Comparison of ENCODE assay signal across 13 cellular contexts in genomic region chr13:20190481-20191310, GRCh38. TPM values are rescaled to one million over a fixed set of nuclear protein-coding genes. Genes with fewer than 3 reads are reported as not detected.
DNase-seq lines count a peak whose midpoint lies in the region; TF ChIP-seq lines count a peak whose summit lies in the region.
"Had no signal": no experiment of that assay in that cellular context is flagged by ENCODE, and none has a peak within 500 bp of the region (broad histone marks: within the 10 kb centered on the region; RNA-seq: fewer than 3 reads in every experiment).

No MANE protein-coding gene starts in this region.

- POLR2A ChIA-PET in PC-9 (lab: Charles Lee; ENCODE audit: unreplicated experiment): interaction anchor here (0.6 kb wide), 1 partner anchor 180 kb away, joined by 10 read pairs; no protein-coding TSS in a partner anchor

- intact Hi-C loops in PC-9 (cut with micrococcal nuclease; ENCODE audit: unreplicated experiment): loop anchor here (10.0 kb wide), 1 partner anchor 734 kb away; no protein-coding TSS in a partner anchor

- H3K27ac ChIP-seq in PC-9 (no peak overlapping the region), esophagus (ENCODE audit: low read depth in 2 of 2, low read length in 1 of 2) (peak overlapping the region; percentile 81 to 87)
- H3K27ac ChIP-seq: adrenal gland had no signal

- peak overlapping the region; percentile 85 for H3K4me2 ChIP-seq in PC-9

- TF ChIP-seq CTCF in PC-9 (conservative IDR thresholded peaks at IDR 0.05): no peak

- BruUV-seq in PC-9 (replicated peaks; lab: Mats Ljungman, UMichigan): no TSS peak

- peak; percentile 87 for DNase-seq in Daoy (ENCODE audit: low read depth)
- no peak for DNase-seq in PC-9
- DNase-seq in non-pigmented ciliary epithelial cell (ENCODE audit: low read depth): peak; percentile 50
- DNase-seq in NCI-H1417 (lab: John Stamatoyannopoulos, UW): no peak
- no peak for DNase-seq in midbrain (lab: John Stamatoyannopoulos, UW)
- DNase-seq in stimulated activated naive CD4-positive, alpha-beta T cell treated with Interleukin-2 at 50 U/mL for 16 hours (lab: John Stamatoyannopoulos, UW): no peak
- no peak for DNase-seq in cerebellum (ENCODE audit: low spot score)
- DNase-seq: adrenal gland; CD4-positive, alpha-beta memory T cell; NK-92 treated with Interleukin-12 subunit alpha and Interleukin-12 subunit beta, amount 100 ng/mL, for 24 hours; T-helper 2 cell had no signal

- WGBS in esophagus, 2 donors: 65 to 72% methylated on average over 16 of the region's 16 CpGs

- peaks cover 13% of the 10 kb centered on the region; the same call in 1 of the 2 replicates for H3K79me2 ChIP-seq in PC-9 (ENCODE audit: low read depth)

- no peak overlapping the region for H2AFZ ChIP-seq in PC-9

- H3K36me3 ChIP-seq in PC-9 (ENCODE audit: low read depth): peaks cover 11% of the 10 kb centered on the region; the same call in 1 of the 2 replicates
- peaks cover 0 to 9% of the 10 kb centered on the region in 2 donors for H3K36me3 ChIP-seq in esophagus (ENCODE audit: control insufficient read depth in 2 of 2, insufficient read depth in 2 of 2, low read length in 1 of 2)
- H3K36me3 ChIP-seq: adrenal gland had no signal

- no peaks in the 10 kb centered on the region for H3K9me2 ChIP-seq in PC-9 (ENCODE audit: insufficient read depth)

- CTCF ChIA-PET in PC-9 (lab: Charles Lee): interaction anchor here (0.7 kb wide), 1 partner anchor 16 kb away, joined by 3 read pairs; no protein-coding TSS in a partner anchor

- H3K4me3 ChIP-seq in PC-9: peak overlapping the region; percentile 70
- H3K4me3 ChIP-seq in esophagus (ENCODE audit: low read depth in 1 of 2, low read length in 2 of 2): peak overlapping the region; percentile 60 to 66
- H3K4me3 ChIP-seq: adrenal gland had no signal

- H4K20me1 ChIP-seq in PC-9 (ENCODE audit: insufficient read depth): no peaks in the 10 kb centered on the region; the same call in 1 of the 2 replicates

- no peaks in the 10 kb centered on the region for H3K9me3 ChIP-seq in PC-9 (ENCODE audit: insufficient read depth, low read depth)
- no peaks in the 10 kb centered on the region for H3K9me3 ChIP-seq in esophagus (ENCODE audit: control insufficient read depth in 2 of 2, insufficient read depth in 1 of 2, low read depth in 1 of 2, low read length in 1 of 2)
- H3K9me3 ChIP-seq: adrenal gland had no signal

- no peaks in the 10 kb centered on the region for H3K27me3 ChIP-seq in PC-9 (ENCODE audit: insufficient read depth, low read depth)
- peaks cover 0 to 2% of the 10 kb centered on the region in 2 donors for H3K27me3 ChIP-seq in esophagus (ENCODE audit: control insufficient read depth in 1 of 2, insufficient read depth in 2 of 2, low read length in 2 of 2)

- H3F3A ChIP-seq in PC-9 (ENCODE audit: insufficient read depth, low read depth): peaks cover 16% of the 10 kb centered on the region; the same call in 1 of the 2 replicates

- H3K4me1 ChIP-seq in PC-9 (replicated peaks; ENCODE audit: insufficient read depth): peaks cover 19% of the 10 kb centered on the region
- peaks cover 0 to 2% of the 10 kb centered on the region in 2 donors for H3K4me1 ChIP-seq in esophagus (ENCODE audit: control insufficient read depth in 2 of 2, insufficient read depth in 2 of 2, low read length in 1 of 2)

RNA-seq across cellular contexts. Expression of gene GJB2, which starts 2.0 kb away (rescaled TPM):
- total RNA-seq in Daoy (2014; rRNA removed; shearing (Covaris generic)): 0.77 and 5.3 TPM in 2 replicates
- total RNA-seq in PC-9 (2021): 4.2 and 5.5 TPM in 2 replicates
- 100 to 1,000 TPM; 859 to 986 TPM for polyA plus RNA-seq in esophagus
- 3.6 TPM for total RNA-seq in cerebellum
- total RNA-seq: CD4-positive, alpha-beta memory T cell had no signal
- polyA plus RNA-seq: CD4-positive, alpha-beta memory T cell; neural cell had no signal

RNA-seq across cellular contexts. Expression of gene GJA3, which starts 29.8 kb away (rescaled TPM):
- 0.89 and 1.4 TPM in 2 replicates for total RNA-seq in Daoy (2014; rRNA removed; shearing (Covaris generic))
- 0.15 TPM in 1 of 2 replicates, not detected in the other for total RNA-seq in PC-9 (2021)
- under 1 TPM; 0.22 to 0.75 TPM for polyA plus RNA-seq in esophagus
- total RNA-seq in cerebellum: 0.27 TPM
- total RNA-seq: adrenal gland had no signal
- polyA plus RNA-seq: CD4-positive, alpha-beta memory T cell; neural cell had no signal

RNA-seq across cellular contexts. Expression of gene GJB6, which starts 41.4 kb away (rescaled TPM):
- total RNA-seq in Daoy (2014; rRNA removed; shearing (Covaris generic)): not detected in 2 replicates
- total RNA-seq in PC-9 (2021) (not detected in 2 replicates), cerebellum (3.0 TPM)
- 100 to 1,000 TPM; 230 to 294 TPM for polyA plus RNA-seq in esophagus
- polyA plus RNA-seq: CD4-positive, alpha-beta memory T cell; neural cell had no signal

Comparison
In these comparisons a context has a peak if more than half of its experiments do, and no peak if none do; other contexts are left out.
1. DNase-seq: peak in Daoy (single experiment) and non-pigmented ciliary epithelial cell (single experiment); none in PC-9 (0 of 2), NCI-H1417 (0 of 3), midbrain (single experiment), stimulated activated naive CD4-positive, alpha-beta T cell treated with Interleukin-2 at 50 U/mL for 16 hours (single experiment) and cerebellum (single experiment).